ENCODE assay signal across 18 cellular contexts in genomic region chr5:155761502-155761901, GRCh38.
DNase-seq lines count a peak whose midpoint lies in the region; ATAC-seq and TF ChIP-seq lines count a peak whose summit lies in the region.
"Had no signal": no experiment of that assay in that cellular context is flagged by ENCODE, and none has a peak within 500 bp of the region (broad histone marks: within the 10 kb centered on the region; RNA-seq: fewer than 3 reads in every experiment).

No MANE protein-coding gene starts in this region.

- no peak overlapping the region for H3K4me3 Mint-ChIP-seq in T-helper 1 cell treated with Interleukin-12 subunit alpha and Interleukin-12 subunit beta and Interleukin-4 antibody, amounts not matched to agents 30 μg/mL and 1 μg/mL, for 36 hours
- no peak overlapping the region for H3K4me3 Mint-ChIP-seq in stimulated activated naive CD8-positive, alpha-beta T cell treated with anti-CD3 and anti-CD28 coated beads, Interleukin-15, Interleukin-2, amounts not matched to agents 100 ng/mL and 50 ng/mL, for 24 hours
- no peak overlapping the region for H3K4me3 Mint-ChIP-seq in stimulated activated naive CD8-positive, alpha-beta T cell treated with anti-CD3 and anti-CD28 coated beads, Interleukin-15, amount 100 ng/mL, for 72 hours
- H3K4me3 Mint-ChIP-seq in chondrocyte (ENCODE audit: unreplicated experiment): no peak overlapping the region
- no peak overlapping the region for H3K4me3 Mint-ChIP-seq in stimulated activated effector memory CD8-positive, alpha-beta T cell treated with anti-CD3 and anti-CD28 coated beads, Interleukin-12 subunit alpha, Interleukin-12 subunit beta, amount 100 ng/mL, for 72 hours

- ATAC-seq in stimulated activated naive CD8-positive, alpha-beta T cell treated with anti-CD3 and anti-CD28 coated beads, Interleukin-15, amount 100 ng/mL, for 72 hours: no peak
- no peak for ATAC-seq in stimulated activated effector memory CD8-positive, alpha-beta T cell treated with anti-CD3 and anti-CD28 coated beads, Interleukin-12 subunit alpha, Interleukin-12 subunit beta, amount 100 ng/mL, for 72 hours
- ATAC-seq in GM19397 (IDR thresholded peaks at IDR 0.05; ENCODE audit: unreplicated experiment): no peak
- ATAC-seq: HCT116, Right ventricle myocardium inferior had no signal

- peak overlapping the region; percentile 1 for H3K27ac Mint-ChIP-seq in T-helper 1 cell treated with Interleukin-12 subunit alpha and Interleukin-12 subunit beta and Interleukin-4 antibody, amounts not matched to agents 30 μg/mL and 1 μg/mL, for 36 hours
- peak overlapping the region; percentile 88 for H3K27ac Mint-ChIP-seq in stimulated activated naive CD8-positive, alpha-beta T cell treated with anti-CD3 and anti-CD28 coated beads, Interleukin-15, Interleukin-2, amounts not matched to agents 100 ng/mL and 50 ng/mL, for 24 hours
- no peak overlapping the region for H3K27ac Mint-ChIP-seq in stimulated activated naive CD8-positive, alpha-beta T cell treated with anti-CD3 and anti-CD28 coated beads, Interleukin-15, amount 100 ng/mL, for 72 hours
- H3K27ac Mint-ChIP-seq in chondrocyte (ENCODE audit: unreplicated experiment): peak overlapping the region; percentile 3
- H3K27ac Mint-ChIP-seq in stimulated activated effector memory CD8-positive, alpha-beta T cell treated with anti-CD3 and anti-CD28 coated beads, Interleukin-12 subunit alpha, Interleukin-12 subunit beta, amount 100 ng/mL, for 72 hours: peak overlapping the region; percentile 88

- no peaks in the 10 kb centered on the region for H3K4me1 Mint-ChIP-seq in T-helper 1 cell treated with Interleukin-12 subunit alpha and Interleukin-12 subunit beta and Interleukin-4 antibody, amounts not matched to agents 30 μg/mL and 1 μg/mL, for 36 hours (ENCODE audit: low read depth)
- H3K4me1 Mint-ChIP-seq in stimulated activated naive CD8-positive, alpha-beta T cell treated with anti-CD3 and anti-CD28 coated beads, Interleukin-15, Interleukin-2, amounts not matched to agents 100 ng/mL and 50 ng/mL, for 24 hours (ENCODE audit: low read depth): no peaks in the 10 kb centered on the region
- H3K4me1 Mint-ChIP-seq in stimulated activated naive CD8-positive, alpha-beta T cell treated with anti-CD3 and anti-CD28 coated beads, Interleukin-15, amount 100 ng/mL, for 72 hours: no peaks in the 10 kb centered on the region
- no peaks in the 10 kb centered on the region for H3K4me1 Mint-ChIP-seq in chondrocyte (ENCODE audit: low read depth)
- peaks cover 19% of the 10 kb centered on the region for H3K4me1 Mint-ChIP-seq in stimulated activated effector memory CD8-positive, alpha-beta T cell treated with anti-CD3 and anti-CD28 coated beads, Interleukin-12 subunit alpha, Interleukin-12 subunit beta, amount 100 ng/mL, for 72 hours

- H3K36me3 Mint-ChIP-seq in T-helper 1 cell treated with Interleukin-12 subunit alpha and Interleukin-12 subunit beta and Interleukin-4 antibody, amounts not matched to agents 30 μg/mL and 1 μg/mL, for 36 hours (ENCODE audit: low read depth): peaks cover 4% of the 10 kb centered on the region
- peaks cover 7% of the 10 kb centered on the region for H3K36me3 Mint-ChIP-seq in stimulated activated naive CD8-positive, alpha-beta T cell treated with anti-CD3 and anti-CD28 coated beads, Interleukin-15, Interleukin-2, amounts not matched to agents 100 ng/mL and 50 ng/mL, for 24 hours (ENCODE audit: low read depth)
- no peaks in the 10 kb centered on the region for H3K36me3 Mint-ChIP-seq in chondrocyte (ENCODE audit: low read depth)
- H3K36me3 Mint-ChIP-seq in stimulated activated effector memory CD8-positive, alpha-beta T cell treated with anti-CD3 and anti-CD28 coated beads, Interleukin-12 subunit alpha, Interleukin-12 subunit beta, amount 100 ng/mL, for 72 hours: peaks cover 13% of the 10 kb centered on the region

- in situ Hi-C loops in GM13976 (cut with MboI; ENCODE audit: low sequenced_read_pairs, unreplicated experiment): no loop called here

- TF ChIP-seq CTCF in chondrocyte (IDR thresholded peaks at IDR 0.05): no peak
- no peak for TF ChIP-seq CTCF in GM13976 (IDR thresholded peaks at IDR 0.05; ENCODE audit: borderline replicate concordance, control extremely low read depth, extremely low read depth, insufficient read depth, missing control alignments)

- DNase-seq in T-helper 1 cell (no peak), chondrocyte (ENCODE audit: low spot score) (no peak), GM13976 (ENCODE audit: low spot score) (no peak)
- DNase-seq in stimulated activated naive CD8-positive, alpha-beta T cell treated with anti-CD3 and anti-CD28 coated beads, Interleukin-15, amount 100 ng/mL, for 72 hours: no peak
- no peak for DNase-seq in stimulated activated effector memory CD8-positive, alpha-beta T cell treated with anti-CD3 and anti-CD28 coated beads, Interleukin-12 subunit alpha, Interleukin-12 subunit beta, amount 100 ng/mL, for 72 hours (ENCODE audit: low spot score in 2 of 2)
- DNase-seq: GOT3, NCI-H1048, NCI-H1417, NCI-H1694, NCI-H2029 treated with DMSO at 0.1 percent for 48 hours, NCI-H2227 treated with DMSO at 0.1 percent for 48 hours, NCI-H526 treated with DMSO at 0.1 percent for 48 hours, PC-9 had no signal

- H3K27me3 Mint-ChIP-seq in T-helper 1 cell treated with Interleukin-12 subunit alpha and Interleukin-12 subunit beta and Interleukin-4 antibody, amounts not matched to agents 30 μg/mL and 1 μg/mL, for 36 hours (ENCODE audit: low read depth): no peaks in the 10 kb centered on the region
- H3K27me3 Mint-ChIP-seq in stimulated activated naive CD8-positive, alpha-beta T cell treated with anti-CD3 and anti-CD28 coated beads, Interleukin-15, Interleukin-2, amounts not matched to agents 100 ng/mL and 50 ng/mL, for 24 hours: no peaks in the 10 kb centered on the region
- H3K27me3 Mint-ChIP-seq in stimulated activated naive CD8-positive, alpha-beta T cell treated with anti-CD3 and anti-CD28 coated beads, Interleukin-15, amount 100 ng/mL, for 72 hours: no peaks in the 10 kb centered on the region
- no peaks in the 10 kb centered on the region for H3K27me3 Mint-ChIP-seq in chondrocyte (ENCODE audit: low read depth)

- H3K9me3 Mint-ChIP-seq in T-helper 1 cell treated with Interleukin-12 subunit alpha and Interleukin-12 subunit beta and Interleukin-4 antibody, amounts not matched to agents 30 μg/mL and 1 μg/mL, for 36 hours: peaks cover 17% of the 10 kb centered on the region
- H3K9me3 Mint-ChIP-seq in stimulated activated naive CD8-positive, alpha-beta T cell treated with anti-CD3 and anti-CD28 coated beads, Interleukin-15, Interleukin-2, amounts not matched to agents 100 ng/mL and 50 ng/mL, for 24 hours: peaks cover 15% of the 10 kb centered on the region
- H3K9me3 Mint-ChIP-seq in stimulated activated naive CD8-positive, alpha-beta T cell treated with anti-CD3 and anti-CD28 coated beads, Interleukin-15, amount 100 ng/mL, for 72 hours: peaks cover 19 to 20% of the 10 kb centered on the region in 2 donors
- peaks cover 22% of the 10 kb centered on the region for H3K9me3 Mint-ChIP-seq in chondrocyte (ENCODE audit: low read depth)
- peaks cover 18% of the 10 kb centered on the region for H3K9me3 Mint-ChIP-seq in stimulated activated effector memory CD8-positive, alpha-beta T cell treated with anti-CD3 and anti-CD28 coated beads, Interleukin-12 subunit alpha, Interleukin-12 subunit beta, amount 100 ng/mL, for 72 hours

Comparison
In these comparisons a context has a peak if more than half of its experiments do, and no peak if none do; other contexts are left out.
1. H3K27ac Mint-ChIP-seq: peak in T-helper 1 cell treated with Interleukin-12 subunit alpha and Interleukin-12 subunit beta and Interleukin-4 antibody, amounts not matched to agents 30 μg/mL and 1 μg/mL, for 36 hours (single experiment), stimulated activated naive CD8-positive, alpha-beta T cell treated with anti-CD3 and anti-CD28 coated beads, Interleukin-15, Interleukin-2, amounts not matched to agents 100 ng/mL and 50 ng/mL, for 24 hours (single experiment), chondrocyte (single experiment) and stimulated activated effector memory CD8-positive, alpha-beta T cell treated with anti-CD3 and anti-CD28 coated beads, Interleukin-12 subunit alpha, Interleukin-12 subunit beta, amount 100 ng/mL, for 72 hours (single experiment); none in stimulated activated naive CD8-positive, alpha-beta T cell treated with anti-CD3 and anti-CD28 coated beads, Interleukin-15, amount 100 ng/mL, for 72 hours (0 of 2).